ENCODE assay signal across 8 cellular contexts in genomic region chr12:49636979-49637378, GRCh38. TPM values are rescaled to one million over a fixed set of nuclear protein-coding genes. Genes with fewer than 3 reads are reported as not detected.
DNase-seq lines count a peak whose midpoint lies in the region; ATAC-seq and TF ChIP-seq lines count a peak whose summit lies in the region.

No MANE protein-coding gene starts in this region.

- H2AK5ac ChIP-seq in trophoblast cell (ENCODE audit: low read length): no peak overlapping the region

- peaks cover under 1% of the 10 kb centered on the region for H3K79me2 ChIP-seq in trophoblast cell (ENCODE audit: control insufficient read depth, insufficient read depth, low read length, poor library complexity)

- intact Hi-C loops in Right ventricle myocardium inferior (cut with DNase I): no loop called here

- H2AFZ ChIP-seq in trophoblast cell (ENCODE audit: insufficient read depth, low read length, poor library complexity): no peak overlapping the region

- ATAC-seq in SK-N-SH treated with all-trans-retinoic acid at 6 μM for 48 hours (peak; percentile 93), Right ventricle myocardium inferior (peak; percentile 82), HG03521 (IDR thresholded peaks at IDR 0.05; ENCODE audit: unreplicated experiment) (no peak)

- H3K4me1 ChIP-seq in trophoblast cell (ENCODE audit: control insufficient read depth in 1 of 2, insufficient read depth in 2 of 2, low read length in 2 of 2): peaks cover 4 to 8% of the 10 kb centered on the region in 2 experiments

- H2BK120ac ChIP-seq in trophoblast cell (ENCODE audit: insufficient read depth, low read length, poor library complexity): no peak overlapping the region

- no peaks in the 10 kb centered on the region for H3K9me3 ChIP-seq in trophoblast cell (ENCODE audit: insufficient read depth, low read depth, low read length)

- H3K4me3 ChIP-seq in trophoblast cell (ENCODE audit: low read depth, low read length): no peak overlapping the region

- H4K91ac ChIP-seq in trophoblast cell (ENCODE audit: low read depth, low read length): no peak overlapping the region

- H2BK12ac ChIP-seq in trophoblast cell (ENCODE audit: low read length): no peak overlapping the region

- H3K23ac ChIP-seq in trophoblast cell (ENCODE audit: low read length): no peak overlapping the region

- H4K12ac ChIP-seq in trophoblast cell (ENCODE audit: low read depth, low read length): no peak overlapping the region

- DNase-seq in NCI-H1436 (lab: John Stamatoyannopoulos, UW) (peak; percentile 32), NCI-H1436 treated with DMSO at 0.1 percent for 48 hours (lab: John Stamatoyannopoulos, UW) (no peak), HuH-7.5 (ENCODE audit: low spot score) (peak; percentile 81), Right ventricle myocardium inferior (ENCODE audit: missing footprints) (no peak), trophoblast cell (peak; percentile 9 to 56)
- peak; percentile 27 for DNase-seq in activated naive CD8-positive, alpha-beta T cell treated with anti-CD3 and anti-CD28 coated beads, Interleukin-2, amount 50 U/mL, for 16 hours (ENCODE audit: low read depth, low spot score)

- no peak overlapping the region for H3K18ac ChIP-seq in trophoblast cell (ENCODE audit: low read length)

- H2BK5ac ChIP-seq in trophoblast cell (ENCODE audit: low read depth, low read length, poor library complexity): no peak overlapping the region

- H3K9ac ChIP-seq in trophoblast cell (ENCODE audit: low read length): no peak overlapping the region

- H3K27ac ChIP-seq in trophoblast cell (ENCODE audit: low read depth, low read length): no peak overlapping the region

- H3K79me1 ChIP-seq in trophoblast cell (ENCODE audit: low read length): peaks cover under 1% of the 10 kb centered on the region

- H4K8ac ChIP-seq in trophoblast cell (ENCODE audit: low read depth, low read length): no peak overlapping the region

- H3K36me3 ChIP-seq in trophoblast cell (ENCODE audit: control insufficient read depth in 1 of 2, insufficient read depth in 2 of 2, low read length in 2 of 2): peaks cover 0 to 6% of the 10 kb centered on the region in 2 experiments

- no peak overlapping the region for H3K4me2 ChIP-seq in trophoblast cell (ENCODE audit: low read length)

- H3K27me3 ChIP-seq in trophoblast cell (ENCODE audit: insufficient read depth, low read length): no peaks in the 10 kb centered on the region

- H3K14ac ChIP-seq in trophoblast cell (ENCODE audit: low read length): no peak overlapping the region

- no CpG with 5 or more reads among the region's 2 CpGs for WGBS in trophoblast cell (ENCODE audit: extremely low coverage, insufficient coverage, insufficient read length)

- no peak overlapping the region for H3K4ac ChIP-seq in trophoblast cell (ENCODE audit: low read depth, low read length)

TF ChIP-seq in SK-N-SH treated with all-trans-retinoic acid at 6 μM for 48 hours, 23 proteins besides CTCF, POLR2A, EP300 and RAD21:
- TF ChIP-seq PATZ1 (CRISPR knock-in tag; IDR thresholded peaks at IDR 0.05; ENCODE audit: borderline replicate concordance) (no peak), ISL1 (CRISPR knock-in tag; IDR thresholded peaks at IDR 0.05) (no peak), TCF4 (CRISPR knock-in tag; IDR thresholded peaks at IDR 0.05; ENCODE audit: borderline replicate concordance) (no peak), POU6F1 (CRISPR knock-in tag; IDR thresholded peaks at IDR 0.05; ENCODE audit: borderline replicate concordance, low read depth) (no peak), OSR1 (CRISPR knock-in tag; IDR thresholded peaks at IDR 0.05) (no peak)

RNA-seq across cellular contexts. Expression of gene PRPF40B, which starts 13.6 kb away (rescaled TPM):
- total RNA-seq in Right ventricle myocardium inferior: 17.1 TPM
- polyA plus RNA-seq in trophoblast cell (2013): 6.0 and 6.4 TPM in 2 replicates

RNA-seq across cellular contexts. Expression of gene FAM186B, which starts 31.5 kb away (rescaled TPM):
- 0.62 TPM for total RNA-seq in Right ventricle myocardium inferior
- 0.03 and 0.08 TPM in 2 replicates for polyA plus RNA-seq in trophoblast cell (2013)

Comparison
In these comparisons a context has a peak if more than half of its experiments do, and no peak if none do; other contexts are left out.
1. DNase-seq: peak in NCI-H1436 (single experiment), HuH-7.5 (single experiment), activated naive CD8-positive, alpha-beta T cell treated with anti-CD3 and anti-CD28 coated beads, Interleukin-2, amount 50 U/mL, for 16 hours (single experiment) and trophoblast cell (2 of 2); none in NCI-H1436 treated with DMSO at 0.1 percent for 48 hours (single experiment) and Right ventricle myocardium inferior (single experiment).